8 cellular contexts compared by ENCODE assay signal in the genomic region with DNA sequence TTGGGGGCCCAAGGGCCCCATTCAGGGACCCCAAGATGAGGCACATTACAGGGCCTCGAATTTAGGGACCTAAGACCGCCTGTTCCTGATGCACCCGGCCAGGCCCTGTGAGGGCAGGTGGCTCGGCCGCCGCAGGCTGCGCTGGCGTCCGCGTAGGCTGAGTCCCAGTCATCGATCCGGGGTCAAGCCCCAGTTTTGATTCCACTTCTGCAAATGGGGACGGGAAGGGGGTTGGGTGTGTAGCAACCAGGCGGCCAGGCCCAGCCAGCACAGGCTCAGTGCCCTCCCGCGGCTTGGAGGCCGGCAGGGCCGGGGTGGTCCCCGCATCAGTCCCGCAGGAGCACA. TPM values are rescaled to one million over a fixed set of nuclear protein-coding genes. Genes with fewer than 3 reads are reported as not detected.
DNase-seq lines count a peak whose midpoint lies in the region; ATAC-seq, FAIRE-seq and TF ChIP-seq lines count a peak whose summit lies in the region.

No MANE protein-coding gene starts in this region.

- H3K27ac Mint-ChIP-seq in IgD-negative memory B cell (peak overlapping the region; percentile 95 to 99 (median 98)), neural crest cell (ENCODE audit: unreplicated experiment) (no peak overlapping the region)

- H4K20me1 ChIP-seq in H1 (replicated peaks in 1 of 2; ENCODE audit: control insufficient read depth in 1 of 2, insufficient read depth in 2 of 2, low read length in 2 of 2): no peaks in the 10 kb centered on the region

- H3K4me3 Mint-ChIP-seq in IgD-negative memory B cell (peak overlapping the region; percentile 96 to 100 (median 98)), neural crest cell (peak overlapping the region; percentile 97)

- WGBS in H1 (ENCODE audit: extremely low coverage in 1 of 2, insufficient coverage in 1 of 2, insufficient read length in 1 of 2, insufficient replicate concordance in 2 of 2, low coverage in 1 of 2, low lambda C conversion rate in 2 of 2, missing lambda C conversion rate in 1 of 2), 2 experiments: 20% methylated on average over 14 of the region's 20 CpGs; no CpG with 5 or more reads in 1 of the 2 experiments

- H3K4me2 ChIP-seq in H1 (ENCODE audit: insufficient read depth in 1 of 2, low read depth in 2 of 2, low read length in 2 of 2): peak overlapping the region; percentile 68 to 71

- no peak overlapping the region; the same call in 1 of the 2 replicates for H2BK5ac ChIP-seq in H1 (ENCODE audit: low read depth, low read length)

- CTCF ChIA-PET in H1 (lab: Charles Lee; ENCODE audit: partially characterized antibody): no interaction called here

- no peak for TF ChIP-seq RAD21 in H1 (IDR thresholded peaks at IDR 0.05 in 1 of 2, conservative IDR thresholded peaks at IDR 0.05 in 1 of 2; ENCODE audit: low read depth in 2 of 2, low read length in 2 of 2)

- peaks cover 3% of the 10 kb centered on the region for H3K36me3 Mint-ChIP-seq in IgD-negative memory B cell
- H3K36me3 Mint-ChIP-seq in neural crest cell (ENCODE audit: low read depth): no peaks in the 10 kb centered on the region

- FAIRE-seq in H1 (lab: Jason Lieb, UNC): no peak

- H3K4ac ChIP-seq in H1 (replicated peaks; ENCODE audit: insufficient read length, low read depth, low read length): no peak overlapping the region

- H3K23ac ChIP-seq in H1 (ENCODE audit: insufficient read length): no peak overlapping the region

- H3K9ac ChIP-seq in H1 (replicated peaks in 1 of 4; ENCODE audit: extremely low read depth in 1 of 4, low read depth in 3 of 4, low read length in 3 of 4): peak overlapping the region; percentile 78 to 84 (median 82)

- no peak overlapping the region for H2AFZ ChIP-seq in H1 (ENCODE audit: low read length)

- DNase-seq in H1 (ENCODE audit: low read depth in 1 of 2, low spot score in 2 of 2) (no peak), neural crest cell (ENCODE audit: low read depth, low spot score) (no peak), D341Med (ENCODE audit: low spot score) (no peak), NCI-H1092 (lab: John Stamatoyannopoulos, UW) (no peak)
- no peak for DNase-seq in NK-92 treated with Interleukin-12 subunit alpha and Interleukin-12 subunit beta, amount 100 ng/mL, for 24 hours (lab: John Stamatoyannopoulos, UW)
- no peak for DNase-seq in activated effector memory CD4-positive, alpha-beta T cell treated with Interleukin-2 at 50 U/mL for 16 hours

- H3K27me3 Mint-ChIP-seq in IgD-negative memory B cell: no peaks in the 10 kb centered on the region
- H3K27me3 Mint-ChIP-seq in neural crest cell (ENCODE audit: low read depth): no peaks in the 10 kb centered on the region

- H3K79me1 ChIP-seq in H1 (ENCODE audit: low read depth, low read length): no peaks in the 10 kb centered on the region

- H3K4me1 Mint-ChIP-seq in IgD-negative memory B cell: peaks cover 7 to 16% (median 14%) of the 10 kb centered on the region in 3 donors
- H3K4me1 Mint-ChIP-seq in neural crest cell: peaks cover 13% of the 10 kb centered on the region

- peaks cover 0 to 2% (median 0%) of the 10 kb centered on the region in 4 experiments; a peak in 1 of 7 replicates for H3K4me1 ChIP-seq in H1 (replicated peaks in 1 of 4; ENCODE audit: control insufficient read depth in 3 of 4, insufficient read depth in 4 of 4, low read length in 3 of 4)

- H2AK5ac ChIP-seq in H1 (ENCODE audit: low read depth, low read length): no peak overlapping the region

- no peaks in the 10 kb centered on the region for H3K27me3 ChIP-seq in H1 (replicated peaks in 1 of 4; ENCODE audit: control insufficient read depth in 3 of 4, extremely low read depth in 1 of 4, insufficient read depth in 3 of 4, low read length in 3 of 4)

- no peak overlapping the region for H2BK120ac ChIP-seq in H1 (replicated peaks; ENCODE audit: low read depth, low read length)

- no peaks in the 10 kb centered on the region; a peak in 1 of 8 replicates for H3K36me3 ChIP-seq in H1 (ENCODE audit: control insufficient read depth in 2 of 4, insufficient read depth in 4 of 4, low read length in 3 of 4)

- peak overlapping the region; percentile 71 to 96 (median 78) for H3K4me3 ChIP-seq in H1 (ENCODE audit: extremely low read depth in 1 of 4, insufficient read depth in 2 of 4, low read depth in 3 of 4, low read length in 4 of 4)

- POLR2A ChIA-PET in H1 (lab: Charles Lee; ENCODE audit: partially characterized antibody): no interaction called here

- no peak overlapping the region for H2BK12ac ChIP-seq in H1 (ENCODE audit: low read depth, low read length)

- no peak for TF ChIP-seq EP300 in H1 (IDR thresholded peaks at IDR 0.05; ENCODE audit: borderline replicate concordance in 1 of 2, low read depth in 2 of 2, low read length in 2 of 2)

- H3K79me2 ChIP-seq in H1 (ENCODE audit: control insufficient read depth in 1 of 2, insufficient read depth in 2 of 2, low read length in 2 of 2): no peaks in the 10 kb centered on the region

- no peak overlapping the region for H3K14ac ChIP-seq in H1 (ENCODE audit: insufficient read length)

- peak overlapping the region; percentile 71 for H3K18ac ChIP-seq in H1 (ENCODE audit: extremely low read depth, low read length)

- peak overlapping the region; percentile 29 for H4K5ac ChIP-seq in H1 (ENCODE audit: insufficient read length, low read depth, low read length)

- TF ChIP-seq CTCF in H1 (IDR thresholded peaks at IDR 0.05; ENCODE audit: control extremely low read depth in 1 of 3, insufficient read depth in 1 of 3, low read depth in 1 of 3, low read length in 3 of 3) (no peak), neural crest cell (conservative IDR thresholded peaks at IDR 0.05) (no peak)

- H3K27ac ChIP-seq in H1 (ENCODE audit: low read depth, low read length): peak overlapping the region; percentile 85

- ATAC-seq in GM18511 (IDR thresholded peaks at IDR 0.05; ENCODE audit: unreplicated experiment): peak; percentile 62

- no peak overlapping the region for H2BK20ac ChIP-seq in H1 (ENCODE audit: low read length)

- peak overlapping the region; percentile 93; the same call in 1 of the 2 replicates for H4K8ac ChIP-seq in H1 (ENCODE audit: extremely low read depth, insufficient read depth, low read length)

- H3K9me3 ChIP-seq in H1 (ENCODE audit: insufficient read depth in 2 of 2, low read depth in 1 of 2, low read length in 1 of 2): no peaks in the 10 kb centered on the region

- H4K91ac ChIP-seq in H1 (replicated peaks; ENCODE audit: insufficient read length, low read length): no peak overlapping the region

- H3K56ac ChIP-seq in H1 (replicated peaks; ENCODE audit: insufficient read length, low read depth, low read length): no peak overlapping the region

- H3K23me2 ChIP-seq in H1 (ENCODE audit: low read depth, low read length): no peaks in the 10 kb centered on the region

- no peak for TF ChIP-seq POLR2A in H1 (IDR thresholded peaks at IDR 0.05; ENCODE audit: control extremely low read depth in 1 of 2, low read depth in 2 of 2, low read length in 2 of 2)

- no peak overlapping the region for H2BK15ac ChIP-seq in H1 (ENCODE audit: low read length)

- H3K9me3 Mint-ChIP-seq in IgD-negative memory B cell: peaks cover 0 to 4% (median 0%) of the 10 kb centered on the region in 3 donors
- H3K9me3 Mint-ChIP-seq in neural crest cell: no peaks in the 10 kb centered on the region

TF ChIP-seq in H1, 55 proteins besides CTCF, POLR2A, EP300 and RAD21:
- no peak for TF ChIP-seq TCF12 (IDR thresholded peaks at IDR 0.05; ENCODE audit: low read depth, low read length)
- TF ChIP-seq ASH2L (IDR thresholded peaks at IDR 0.05; ENCODE audit: low read length): peak; percentile 37
- TF ChIP-seq USF2 (IDR thresholded peaks at IDR 0.05; ENCODE audit: low read length): no peak

RNA-seq across cellular contexts. Expression of gene PNPLA4, which starts 0.3 kb away (rescaled TPM):
- polyA plus RNA-seq in IgD-negative memory B cell: 24.0 TPM
- total RNA-seq in H1 (2021; fragmentation: NEBNext Ultra II Directional; extraction: Animal tissue kit (Norgen Biotek cat#: 25700)): 12.8 and 14.3 TPM in 2 replicates
- polyA plus RNA-seq in H1 (2011; rRNA removed): 17.2 and 18.2 TPM in 2 replicates
- 17.4 TPM for polyA plus RNA-seq in H1 (2011; cell fraction: cytosol; rRNA removed)
- polyA plus RNA-seq in H1 (2011; cell fraction: nucleus; rRNA removed): 11.1 TPM
- polyA plus RNA-seq in H1 (2012, experiment 1 of 2): 12.7 to 16.0 TPM (median 15.4 TPM) in 4 replicates
- 23.8 TPM for polyA plus RNA-seq in H1 (2012, experiment 2 of 2)
- 15.1 TPM for polyA plus RNA-seq in H1 (2013, experiment 1 of 2)
- polyA plus RNA-seq in H1 (2013, experiment 2 of 2): 16.1 TPM
- 6.4 and 13.5 TPM in 2 replicates for polyA minus RNA-seq in H1 (2011; rRNA and poly(A)+ RNA removed)
- 11.4 TPM for polyA minus RNA-seq in H1 (2011; cell fraction: cytosol; rRNA and poly(A)+ RNA removed)
- polyA minus RNA-seq in H1 (2011; cell fraction: nucleus; rRNA and poly(A)+ RNA removed): 4.3 TPM
- 13.0 and 13.6 TPM in 2 replicates for total RNA-seq in neural crest cell
